ENCODE assay signal across 8 cellular contexts in genomic region chr20:45892049-45892816, GRCh38. TPM values are rescaled to one million over a fixed set of nuclear protein-coding genes. Genes with fewer than 3 reads are reported as not detected.
DNase-seq lines count a peak whose midpoint lies in the region; ATAC-seq, FAIRE-seq and TF ChIP-seq lines count a peak whose summit lies in the region.

No MANE protein-coding gene starts in this region.

- TF ChIP-seq CTCF in cardiac muscle cell (IDR thresholded peaks at IDR 0.05; ENCODE audit: low read depth, low read length) (peak; percentile 28), RWPE2 (IDR thresholded peaks at IDR 0.05; ENCODE audit: poor library complexity, severe bottlenecking) (no peak), endothelial cell of umbilical vein (IDR thresholded peaks at IDR 0.05; ENCODE audit: extremely low read depth in 1 of 2, insufficient read depth in 1 of 2, low read depth in 1 of 2, low read length in 2 of 2) (peak in 1 of 2 donors; percentile 5), nephron progenitor cell (IDR thresholded peaks at IDR 0.05) (no peak)

- no peak for TF ChIP-seq POLR2A in endothelial cell of umbilical vein (IDR thresholded peaks at IDR 0.05; ENCODE audit: low read depth, low read length)

- no peak for ATAC-seq in left ventricle myocardium superior
- ATAC-seq in RWPE2 (ENCODE audit: low read depth), result 0 out of 3 replicates have a peak, but pooled peaks have one; percentile 5
- ATAC-seq in HG03457 (IDR thresholded peaks at IDR 0.05; ENCODE audit: unreplicated experiment), result no peak
- ATAC-seq in HG03196 (IDR thresholded peaks at IDR 0.05; ENCODE audit: unreplicated experiment), result no peak
- no peak for ATAC-seq in HG02884 (IDR thresholded peaks at IDR 0.05; ENCODE audit: unreplicated experiment)

- FAIRE-seq in endothelial cell of umbilical vein (lab: Jason Lieb, UNC), result peak; percentile 70

- no peaks in the 10 kb centered on the region for H3K79me2 ChIP-seq in endothelial cell of umbilical vein (ENCODE audit: control insufficient read depth, insufficient read depth, low read length)

- H3K9me1 ChIP-seq in endothelial cell of umbilical vein (replicated peaks; ENCODE audit: control insufficient read depth, extremely low read depth, insufficient read depth, low read length), result no peaks in the 10 kb centered on the region

- peaks cover 6% of the 10 kb centered on the region for H3K36me3 Mint-ChIP-seq in nephron progenitor cell (ENCODE audit: low read depth)

- H3K4me3 Mint-ChIP-seq in nephron progenitor cell, result peak overlapping the region; percentile 91

- H3K4me2 ChIP-seq in endothelial cell of umbilical vein (ENCODE audit: insufficient read depth, low read length), result peak overlapping the region; percentile 73

- no peak overlapping the region for H2AFZ ChIP-seq in endothelial cell of umbilical vein (ENCODE audit: low read depth, low read length)

- DNase-seq in cardiac muscle cell (ENCODE audit: low read depth in 1 of 2, low spot score in 1 of 2) (peak in 1 of 2 donors; percentile 48), left ventricle myocardium superior (no peak), RWPE2 (ENCODE audit: low spot score) (peak; percentile 69), endothelial cell of umbilical vein (ENCODE audit: low read depth, low spot score) (peak; percentile 35), nephron progenitor cell (no peak)

- CTCF ChIA-PET in endothelial cell of umbilical vein (lab: Charles Lee), result interaction anchor here (0.7 to 4.9 kb wide), 6 partner anchors 18 to 78 kb away, joined by 3 to 50 read pairs (median 28); partner anchors contain the start of genes PCIF1, PLTP and ZNF335

- H3K27me3 ChIP-seq in cardiac muscle cell (no peaks in the 10 kb centered on the region), RWPE2 (ENCODE audit: insufficient read depth, poor library complexity, severe bottlenecking) (no peaks in the 10 kb centered on the region), endothelial cell of umbilical vein (ENCODE audit: control insufficient read depth in 2 of 2, insufficient read depth in 2 of 2, low read length in 2 of 2) (no peaks in the 10 kb centered on the region)

- no TSS peak for BruUV-seq in endothelial cell of umbilical vein (replicated peaks; lab: Mats Ljungman, UMichigan)

- no peak overlapping the region for H3K27ac Mint-ChIP-seq in nephron progenitor cell

- H3K9me3 ChIP-seq in cardiac muscle cell (ENCODE audit: low read depth) (no peaks in the 10 kb centered on the region), RWPE2 (ENCODE audit: severe bottlenecking) (no peaks in the 10 kb centered on the region), endothelial cell of umbilical vein (replicated peaks; ENCODE audit: control insufficient read depth, insufficient read depth, low read length) (no peaks in the 10 kb centered on the region)

- peaks cover 3% of the 10 kb centered on the region for H3K27me3 Mint-ChIP-seq in nephron progenitor cell (ENCODE audit: low read depth, poor library complexity)

- H3K27ac ChIP-seq in cardiac muscle cell (no peak overlapping the region), RWPE2 (ENCODE audit: poor library complexity, severe bottlenecking) (no peak overlapping the region), endothelial cell of umbilical vein (ENCODE audit: insufficient read depth, low read depth, low read length) (no peak overlapping the region)

- H3K36me3 ChIP-seq in cardiac muscle cell, result peaks cover 35% of the 10 kb centered on the region
- peaks cover 29% of the 10 kb centered on the region for H3K36me3 ChIP-seq in RWPE2 (ENCODE audit: low read depth)
- peaks cover 4 to 21% of the 10 kb centered on the region in 2 experiments for H3K36me3 ChIP-seq in endothelial cell of umbilical vein (ENCODE audit: control insufficient read depth in 2 of 2, extremely low read depth in 1 of 2, insufficient read depth in 2 of 2, low read length in 2 of 2)

- no peaks in the 10 kb centered on the region for H3K9me3 Mint-ChIP-seq in nephron progenitor cell

- H3K4me1 ChIP-seq in cardiac muscle cell (ENCODE audit: low read depth), result peaks cover 9% of the 10 kb centered on the region
- H3K4me1 ChIP-seq in RWPE2 (ENCODE audit: insufficient read depth, poor library complexity, severe bottlenecking), result no peaks in the 10 kb centered on the region
- peaks cover 22% of the 10 kb centered on the region for H3K4me1 ChIP-seq in endothelial cell of umbilical vein (ENCODE audit: control insufficient read depth, extremely low read depth, insufficient read depth, low read length)

- intact Hi-C loops in left ventricle myocardium superior (cut with micrococcal nuclease) (no loop called here), endothelial cell of umbilical vein (cut with micrococcal nuclease) (no loop called here)

- no peaks in the 10 kb centered on the region for H4K20me1 ChIP-seq in endothelial cell of umbilical vein (replicated peaks; ENCODE audit: control insufficient read depth, extremely low read depth, insufficient read depth, low read length)

- H3K4me3 ChIP-seq in cardiac muscle cell (peak overlapping the region; percentile 71), RWPE2 (ENCODE audit: severe bottlenecking) (peak overlapping the region; percentile 72), endothelial cell of umbilical vein (replicated peaks in 1 of 3; ENCODE audit: insufficient read depth in 1 of 3, low read depth in 1 of 3, low read length in 3 of 3) (peak overlapping the region in 2 of 3 experiments; percentile 47 to 81)

- POLR2A ChIA-PET in endothelial cell of umbilical vein (lab: Charles Lee), result interaction anchor here (0.6 to 3.5 kb wide), 3 partner anchors 20 to 65 kb away, joined by 3 to 26 read pairs (median 3); partner anchors contain the start of genes PCIF1 and PLTP

- peak overlapping the region; percentile 65 for H3K9ac ChIP-seq in endothelial cell of umbilical vein (replicated peaks; ENCODE audit: extremely low read depth, insufficient read depth, low read length)

- H3K4me1 Mint-ChIP-seq in nephron progenitor cell, result peaks cover 24% of the 10 kb centered on the region

- dilution Hi-C loops in endothelial cell of umbilical vein (cut with MboI; ENCODE audit: extremely low pct_ligation_motif_present, low sequenced_read_pairs), result no loop called here

RNA-seq across cellular contexts. Expression of gene CTSA, which starts 1.1 kb away (rescaled TPM):
- total RNA-seq in cardiac muscle cell (52.3 and 61.6 TPM in 2 replicates), left ventricle myocardium superior (123 TPM), endothelial cell of umbilical vein (156 and 169 TPM in 2 replicates)
- polyA plus RNA-seq in cardiac muscle cell (78.1 and 82.7 TPM in 2 replicates), endothelial cell of umbilical vein (409 and 427 TPM in 2 replicates)
- polyA plus RNA-seq in endothelial cell of umbilical vein (2011; cell fraction: cytosol; rRNA removed), result 229 and 251 TPM in 2 replicates
- polyA plus RNA-seq in endothelial cell of umbilical vein (2011; cell fraction: nucleus; rRNA removed), result 482 and 635 TPM in 2 replicates
- polyA plus RNA-seq in endothelial cell of umbilical vein (2012), result 167 and 196 TPM in 2 replicates
- 209 and 279 TPM in 2 replicates for polyA minus RNA-seq in endothelial cell of umbilical vein
- polyA minus RNA-seq in endothelial cell of umbilical vein (2011; cell fraction: cytosol; rRNA and poly(A)+ RNA removed), result 73.4 TPM
- polyA minus RNA-seq in endothelial cell of umbilical vein (2011; cell fraction: nucleus; rRNA and poly(A)+ RNA removed), result 132 and 133 TPM in 2 replicates

RNA-seq across cellular contexts. Expression of gene NEURL2, which starts 1.2 kb away (rescaled TPM):
- 77.8 and 81.3 TPM in 2 replicates for total RNA-seq in cardiac muscle cell
- polyA plus RNA-seq in cardiac muscle cell, result 64.5 and 78.2 TPM in 2 replicates
- total RNA-seq in left ventricle myocardium superior, result 5.8 TPM
- total RNA-seq in endothelial cell of umbilical vein, result 5.4 and 6.5 TPM in 2 replicates
- 2.8 and 4.5 TPM in 2 replicates for polyA plus RNA-seq in endothelial cell of umbilical vein
- 1.2 and 1.9 TPM in 2 replicates for polyA plus RNA-seq in endothelial cell of umbilical vein (2011; cell fraction: cytosol; rRNA removed)
- polyA plus RNA-seq in endothelial cell of umbilical vein (2011; cell fraction: nucleus; rRNA removed), result 4.6 and 5.5 TPM in 2 replicates
- 0.95 and 1.7 TPM in 2 replicates for polyA plus RNA-seq in endothelial cell of umbilical vein (2012)
- 0.68 TPM in 1 of 2 replicates, not detected in the other for polyA minus RNA-seq in endothelial cell of umbilical vein
- 1.3 TPM for polyA minus RNA-seq in endothelial cell of umbilical vein (2011; cell fraction: cytosol; rRNA and poly(A)+ RNA removed)
- polyA minus RNA-seq in endothelial cell of umbilical vein (2011; cell fraction: nucleus; rRNA and poly(A)+ RNA removed), result 2.2 and 5.2 TPM in 2 replicates

RNA-seq across cellular contexts. Expression of gene SPATA25, which starts 4.8 kb away (rescaled TPM):
- total RNA-seq in cardiac muscle cell (35.9 and 42.8 TPM in 2 replicates), left ventricle myocardium superior (1.1 TPM), endothelial cell of umbilical vein (1.3 TPM in 1 of 2 replicates, not detected in the other)
- polyA plus RNA-seq in cardiac muscle cell (6.6 and 7.4 TPM in 2 replicates), endothelial cell of umbilical vein (0.69 and 1.0 TPM in 2 replicates)
- 0.34 and 0.58 TPM in 2 replicates for polyA plus RNA-seq in endothelial cell of umbilical vein (2011; cell fraction: cytosol; rRNA removed)
- polyA plus RNA-seq in endothelial cell of umbilical vein (2011; cell fraction: nucleus; rRNA removed), result 2.9 and 3.8 TPM in 2 replicates
- polyA plus RNA-seq in endothelial cell of umbilical vein (2012), result 0.60 TPM in 1 of 2 replicates, not detected in the other
- 0.28 TPM in 1 of 2 replicates, not detected in the other for polyA minus RNA-seq in endothelial cell of umbilical vein
- not detected for polyA minus RNA-seq in endothelial cell of umbilical vein (2011; cell fraction: cytosol; rRNA and poly(A)+ RNA removed)
- 2.2 and 3.0 TPM in 2 replicates for polyA minus RNA-seq in endothelial cell of umbilical vein (2011; cell fraction: nucleus; rRNA and poly(A)+ RNA removed)

RNA-seq across cellular contexts. Expression of gene ZSWIM1, which starts 11.2 kb away (rescaled TPM):
- total RNA-seq in cardiac muscle cell, result 11.7 and 12.9 TPM in 2 replicates
- 13.5 and 13.7 TPM in 2 replicates for polyA plus RNA-seq in cardiac muscle cell
- 11.9 TPM for total RNA-seq in left ventricle myocardium superior
- total RNA-seq in endothelial cell of umbilical vein, result 10.0 and 11.3 TPM in 2 replicates
- polyA plus RNA-seq in endothelial cell of umbilical vein, result 8.5 and 9.4 TPM in 2 replicates
- polyA plus RNA-seq in endothelial cell of umbilical vein (2011; cell fraction: cytosol; rRNA removed), result 5.0 and 5.9 TPM in 2 replicates
- 6.7 and 7.2 TPM in 2 replicates for polyA plus RNA-seq in endothelial cell of umbilical vein (2011; cell fraction: nucleus; rRNA removed)
- polyA plus RNA-seq in endothelial cell of umbilical vein (2012), result 7.2 and 9.1 TPM in 2 replicates
- 20.0 and 22.0 TPM in 2 replicates for polyA minus RNA-seq in endothelial cell of umbilical vein
- polyA minus RNA-seq in endothelial cell of umbilical vein (2011; cell fraction: cytosol; rRNA and poly(A)+ RNA removed), result 16.8 TPM
- polyA minus RNA-seq in endothelial cell of umbilical vein (2011; cell fraction: nucleus; rRNA and poly(A)+ RNA removed), result 7.9 and 9.1 TPM in 2 replicates

RNA-seq across cellular contexts. Expression of gene PLTP, which starts 19.7 kb away (rescaled TPM):
- total RNA-seq in cardiac muscle cell, result 71.7 and 90.9 TPM in 2 replicates
- 93.6 and 99.6 TPM in 2 replicates for polyA plus RNA-seq in cardiac muscle cell
- total RNA-seq in left ventricle myocardium superior, result 97.7 TPM
- total RNA-seq in endothelial cell of umbilical vein, result 61.9 and 62.1 TPM in 2 replicates
- 118 TPM in 2 replicates for polyA plus RNA-seq in endothelial cell of umbilical vein
- polyA plus RNA-seq in endothelial cell of umbilical vein (2011; cell fraction: cytosol; rRNA removed), result 70.8 and 89.9 TPM in 2 replicates
- polyA plus RNA-seq in endothelial cell of umbilical vein (2011; cell fraction: nucleus; rRNA removed), result 48.2 and 60.0 TPM in 2 replicates
- polyA plus RNA-seq in endothelial cell of umbilical vein (2012), result 71.4 and 133 TPM in 2 replicates
- 67.3 and 73.5 TPM in 2 replicates for polyA minus RNA-seq in endothelial cell of umbilical vein
- 1.1 TPM for polyA minus RNA-seq in endothelial cell of umbilical vein (2011; cell fraction: cytosol; rRNA and poly(A)+ RNA removed)
- polyA minus RNA-seq in endothelial cell of umbilical vein (2011; cell fraction: nucleus; rRNA and poly(A)+ RNA removed), result 19.4 and 23.8 TPM in 2 replicates

Comparison
In these comparisons a context has a peak if more than half of its experiments do, and no peak if none do; other contexts are left out.
1. RNA of gene NEURL2, which starts 1.2 kb away (total RNA-seq): 77.8 to 81.3 TPM in cardiac muscle cell; 5.8 TPM in left ventricle myocardium superior (single experiment) and 5.4 to 6.5 TPM in endothelial cell of umbilical vein; every median in the first group is over 10 times any median in the second.
2. RNA of gene SPATA25, which starts 4.8 kb away (total RNA-seq): 35.9 to 42.8 TPM in cardiac muscle cell; 1.3 TPM in endothelial cell of umbilical vein and 1.1 TPM in left ventricle myocardium superior (single experiment); every median in the first group is over 10 times any median in the second.
3. DNase-seq: peak in RWPE2 (single experiment) and endothelial cell of umbilical vein (single experiment); none in left ventricle myocardium superior (single experiment) and nephron progenitor cell (single experiment).
4. Peak in every context shown above with its lines, with median percentiles within 50 percentile points of each other: H3K4me3 ChIP-seq.